In genomic region chr11:68533945-68534344, GRCh38 we compare ENCODE assay signal across 21 cellular contexts.
DNase-seq lines count a peak whose midpoint lies in the region; ATAC-seq and TF ChIP-seq lines count a peak whose summit lies in the region.
"Had no signal": no experiment of that assay in that cellular context is flagged by ENCODE, and none has a peak within 500 bp of the region (broad histone marks: within the 10 kb centered on the region; RNA-seq: fewer than 3 reads in every experiment).

No MANE protein-coding gene starts in this region.

- TF ChIP-seq CTCF in GM23338 (conservative IDR thresholded peaks at IDR 0.05; ENCODE audit: low read depth in 2 of 2) (no peak), neural crest cell (conservative IDR thresholded peaks at IDR 0.05) (no peak)

- DNase-seq in activated CD4-positive, alpha-beta T cell treated with anti-CD3 and anti-CD28 coated beads for 36 hours: no peak
- DNase-seq in activated CD4-positive, alpha-beta T cell treated with anti-CD3 and anti-CD28 coated beads, Interleukin-2, amount 50 U/mL, for 4 hours: no peak
- no peak for DNase-seq in GM23338 (ENCODE audit: low spot score)
- DNase-seq in neural crest cell (ENCODE audit: low read depth, low spot score): no peak
- no peak for DNase-seq in stimulated activated CD4-positive, alpha-beta T cell treated with anti-CD3 and anti-CD28 coated beads, Interleukin-2, amount 100 ng/mL, for 24 hours
- no peak for DNase-seq in RKO (ENCODE audit: low spot score)
- no peak for DNase-seq in dermis blood vessel endothelial cell
- DNase-seq: adrenal gland, H7, NCI-H1092, NCI-H1930, NCI-H2227 treated with DMSO at 0.1 percent for 48 hours, NCI-H82, OCI-M1, SIG-M5, upper lobe of right lung had no signal

- H3K4me2 ChIP-seq in GM23338: 0 out of 2 replicates have a peak overlapping the region, but pooled peaks have one; percentile 7

- H3F3A ChIP-seq in GM23338 (replicated peaks; ENCODE audit: low read depth): no peaks in the 10 kb centered on the region

- H3K4me1 ChIP-seq in GM23338 (ENCODE audit: insufficient read depth): peaks cover 52% of the 10 kb centered on the region
- H3K4me1 ChIP-seq: breast epithelium had no signal

- no peak overlapping the region for H3K4me3 ChIP-seq in GM23338
- H3K4me3 ChIP-seq: adrenal gland, breast epithelium, lung, upper lobe of right lung had no signal

- no peaks in the 10 kb centered on the region for H3K9me2 ChIP-seq in GM23338 (ENCODE audit: insufficient read depth)

- H3K27me3 ChIP-seq in GM23338 (ENCODE audit: insufficient read depth): no peaks in the 10 kb centered on the region
- H3K27me3 ChIP-seq: adrenal gland, breast epithelium, upper lobe of right lung had no signal

- H3K27ac Mint-ChIP-seq in activated CD4-positive, alpha-beta T cell treated with anti-CD3 and anti-CD28 coated beads for 36 hours: peak overlapping the region; percentile 60
- H3K27ac Mint-ChIP-seq in GM23338: no peak overlapping the region; the same call in 1 of the 2 replicates
- peak overlapping the region; percentile 34 for H3K27ac Mint-ChIP-seq in activated naive CD8-positive, alpha-beta T cell
- peak overlapping the region; percentile 29 for H3K27ac Mint-ChIP-seq in neural crest cell (ENCODE audit: unreplicated experiment)
- H3K27ac Mint-ChIP-seq: dendritic cell treated with granulocyte-macrophage colony-stimulating factor and Interleukin-4, amounts not matched to agents 40 ng/mL and 50 ng/mL, for 4 days had no signal

- CTCF ChIA-PET in activated CD4-positive, alpha-beta T cell treated with anti-CD3 and anti-CD28 coated beads for 36 hours (lab: Charles Lee): interaction anchor here (0.7 to 1.9 kb wide), 3 partner anchors 9 to 26 kb away, joined by 3 to 5 read pairs (median 4); no protein-coding TSS in a partner anchor

- H3K9me3 Mint-ChIP-seq in activated CD4-positive, alpha-beta T cell treated with anti-CD3 and anti-CD28 coated beads for 36 hours (ENCODE audit: low read depth): no peaks in the 10 kb centered on the region
- H3K9me3 Mint-ChIP-seq in GM23338: no peaks in the 10 kb centered on the region
- no peaks in the 10 kb centered on the region for H3K9me3 Mint-ChIP-seq in activated naive CD8-positive, alpha-beta T cell (ENCODE audit: low read depth)
- no peaks in the 10 kb centered on the region for H3K9me3 Mint-ChIP-seq in neural crest cell
- H3K9me3 Mint-ChIP-seq: dendritic cell treated with granulocyte-macrophage colony-stimulating factor and Interleukin-4, amounts not matched to agents 40 ng/mL and 50 ng/mL, for 4 days had no signal

- H2AFZ ChIP-seq in GM23338: no peak overlapping the region

- H4K20me1 ChIP-seq in GM23338 (replicated peaks; ENCODE audit: insufficient read depth): peaks cover 63% of the 10 kb centered on the region

- H3K79me2 ChIP-seq in GM23338 (replicated peaks; ENCODE audit: insufficient read depth): peaks cover 100% of the 10 kb centered on the region

- H3K36me3 ChIP-seq in GM23338 (ENCODE audit: insufficient read depth): peaks cover 4% of the 10 kb centered on the region; the same call in 1 of the 2 replicates
- H3K36me3 ChIP-seq: breast epithelium had no signal

- no peaks in the 10 kb centered on the region for H3K27me3 Mint-ChIP-seq in activated CD4-positive, alpha-beta T cell treated with anti-CD3 and anti-CD28 coated beads for 36 hours
- H3K27me3 Mint-ChIP-seq in GM23338 (ENCODE audit: insufficient read depth, low read depth, poor library complexity): no peaks in the 10 kb centered on the region
- no peaks in the 10 kb centered on the region for H3K27me3 Mint-ChIP-seq in activated naive CD8-positive, alpha-beta T cell
- H3K27me3 Mint-ChIP-seq in neural crest cell (ENCODE audit: low read depth): no peaks in the 10 kb centered on the region
- H3K27me3 Mint-ChIP-seq: dendritic cell treated with granulocyte-macrophage colony-stimulating factor and Interleukin-4, amounts not matched to agents 40 ng/mL and 50 ng/mL, for 4 days had no signal

- ATAC-seq in activated CD4-positive, alpha-beta T cell treated with anti-CD3 and anti-CD28 coated beads for 36 hours: no peak
- ATAC-seq in GM23338: peak; percentile 33
- ATAC-seq: upper lobe of right lung had no signal

- no peak overlapping the region for H3K27ac ChIP-seq in GM23338 (ENCODE audit: low read depth)
- H3K27ac ChIP-seq: 22Rv1, adrenal gland, breast epithelium, upper lobe of right lung had no signal

- no peak overlapping the region for H3K4me3 Mint-ChIP-seq in activated CD4-positive, alpha-beta T cell treated with anti-CD3 and anti-CD28 coated beads for 36 hours
- no peak overlapping the region for H3K4me3 Mint-ChIP-seq in GM23338
- peak overlapping the region; percentile 23 for H3K4me3 Mint-ChIP-seq in activated naive CD8-positive, alpha-beta T cell
- no peak overlapping the region for H3K4me3 Mint-ChIP-seq in neural crest cell
- H3K4me3 Mint-ChIP-seq: dendritic cell treated with granulocyte-macrophage colony-stimulating factor and Interleukin-4, amounts not matched to agents 40 ng/mL and 50 ng/mL, for 4 days had no signal

- intact Hi-C loops in activated CD4-positive, alpha-beta T cell treated with anti-CD3 and anti-CD28 coated beads for 36 hours (cut with DNase I, micrococcal nuclease): no loop called here

- H3K36me3 Mint-ChIP-seq in activated CD4-positive, alpha-beta T cell treated with anti-CD3 and anti-CD28 coated beads for 36 hours (ENCODE audit: low read depth): peaks cover 37% of the 10 kb centered on the region
- H3K36me3 Mint-ChIP-seq in GM23338 (ENCODE audit: low read depth) (peaks cover 17% of the 10 kb centered on the region), neural crest cell (ENCODE audit: low read depth) (no peaks in the 10 kb centered on the region)
- peaks cover 3% of the 10 kb centered on the region for H3K36me3 Mint-ChIP-seq in activated naive CD8-positive, alpha-beta T cell

- POLR2A ChIA-PET in activated CD4-positive, alpha-beta T cell treated with anti-CD3 and anti-CD28 coated beads for 36 hours (lab: Charles Lee): no interaction called here

- H3K4me1 Mint-ChIP-seq in activated CD4-positive, alpha-beta T cell treated with anti-CD3 and anti-CD28 coated beads for 36 hours: peaks cover 61% of the 10 kb centered on the region
- H3K4me1 Mint-ChIP-seq in GM23338: peaks cover 68% of the 10 kb centered on the region
- H3K4me1 Mint-ChIP-seq in activated naive CD8-positive, alpha-beta T cell (ENCODE audit: low read depth): peaks cover 76% of the 10 kb centered on the region
- H3K4me1 Mint-ChIP-seq in neural crest cell: peaks cover 22% of the 10 kb centered on the region

TF ChIP-seq in GM23338, 12 proteins besides CTCF, POLR2A, EP300 and RAD21 (continues in another document):
- no peak for TF ChIP-seq ZNF331 (CRISPR knock-in tag; IDR thresholded peaks at IDR 0.05; ENCODE audit: low read depth)
- TF ChIP-seq NANOG (IDR thresholded peaks at IDR 0.05; ENCODE audit: borderline replicate concordance): no peak
- TF ChIP-seq STAT1 (IDR thresholded peaks at IDR 0.05; ENCODE audit: unreplicated experiment): no peak
- TF ChIP-seq ZNF114 (CRISPR knock-in tag; IDR thresholded peaks at IDR 0.05): no peak
- TF ChIP-seq ETS1 (IDR thresholded peaks at IDR 0.05): no peak
- no peak for TF ChIP-seq EZH2phosphoT487 (IDR thresholded peaks at IDR 0.05; ENCODE audit: unreplicated experiment)
